In the genomic region with DNA sequence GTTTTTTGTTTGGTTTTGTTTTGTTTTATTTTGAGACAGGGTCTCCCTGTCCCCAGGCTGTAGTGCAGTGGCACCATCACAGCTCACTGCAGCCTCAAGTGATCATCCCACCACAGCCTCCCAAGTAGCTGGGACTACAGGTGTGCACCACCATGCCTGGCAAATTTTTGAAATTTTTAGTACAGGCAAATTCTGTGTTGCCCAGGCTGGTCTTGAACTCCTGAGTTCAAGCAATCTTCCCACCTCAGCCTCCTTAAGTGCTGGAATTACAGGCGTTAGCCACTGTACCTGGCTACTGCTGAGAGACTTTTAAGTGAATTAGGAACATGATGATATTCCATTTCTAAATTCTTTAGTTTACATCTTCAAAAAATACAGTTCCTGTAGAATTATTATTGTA, we compare ENCODE assay signal across 32 cellular contexts.
"Had no signal": no experiment of that assay in that cellular context is flagged by ENCODE, and none has a peak within 500 bp of the region (broad histone marks: within the 10 kb centered on the region; RNA-seq: fewer than 3 reads in every experiment).

No MANE protein-coding gene starts in this region.

- ATAC-seq: activated CD4-positive, alpha-beta T cell treated with anti-CD3 and anti-CD28 coated beads for 36 hours; activated CD8-positive, alpha-beta T cell treated with anti-CD3 and anti-CD28 coated beads, Interleukin-2, amount 10 ng/mL, durations not matched to agents 7 days and 5 days; activated naive CD4-positive, alpha-beta T cell treated with anti-CD3 and anti-CD28 coated beads, Interleukin-2, amount 50 U/mL, for 72 hours; activated T-cell treated with anti-CD3 and anti-CD28 coated beads, Interleukin-2, amount 50 U/mL, for 72 hours; esophagus mucosa; T-helper 17 cell had no signal

- H3K4me3 ChIP-seq: ascending aorta, breast epithelium, cardiac muscle cell, colonic mucosa, dorsolateral prefrontal cortex had no signal

- H3K27me3 ChIP-seq: ascending aorta, breast epithelium, cardiac muscle cell, colonic mucosa, dorsolateral prefrontal cortex had no signal

- H3K36me3 Mint-ChIP-seq: activated CD4-positive, alpha-beta memory T cell treated with anti-CD3 and anti-CD28 coated beads for 36 hours; activated naive CD4-positive, alpha-beta T cell treated with anti-CD3 and anti-CD28 coated beads, Interleukin-2, amount 10 ng/mL, durations not matched to agents 7 days and 5 days; activated naive CD4-positive, alpha-beta T cell treated with anti-CD3 and anti-CD28 coated beads, Interleukin-2, amount 50 U/mL, for 72 hours; activated naive CD8-positive, alpha-beta T cell treated with anti-CD3 and anti-CD28 coated beads, Interleukin-2, amount 10 ng/mL, durations not matched to agents 7 days and 5 days; brain had no signal

- H3K9me3 ChIP-seq: ascending aorta, breast epithelium, colonic mucosa had no signal

- H3K27me3 Mint-ChIP-seq: activated CD4-positive, alpha-beta memory T cell treated with anti-CD3 and anti-CD28 coated beads for 36 hours; activated T-cell treated with anti-CD3 and anti-CD28 coated beads, Interleukin-2, amount 50 U/mL, for 24 hours; brain had no signal

- H3K36me3 ChIP-seq: ascending aorta, breast epithelium, cardiac muscle cell, colonic mucosa had no signal

- H3K27ac Mint-ChIP-seq: activated CD4-positive, alpha-beta memory T cell treated with anti-CD3 and anti-CD28 coated beads for 36 hours; activated CD4-positive, alpha-beta T cell treated with anti-CD3 and anti-CD28 coated beads for 36 hours; activated CD4-positive, alpha-beta T cell treated with anti-CD3 and anti-CD28 coated beads, Interleukin-2, amount 10 ng/mL, durations not matched to agents 24 days and 14 days; activated CD8-positive, alpha-beta T cell treated with anti-CD3 and anti-CD28 coated beads, Interleukin-2, amount 10 ng/mL, durations not matched to agents 7 days and 5 days; activated naive CD4-positive, alpha-beta T cell treated with anti-CD3 and anti-CD28 coated beads, Interleukin-2, amount 10 ng/mL, durations not matched to agents 7 days and 5 days; activated naive CD4-positive, alpha-beta T cell treated with anti-CD3 and anti-CD28 coated beads, Interleukin-2, amount 50 U/mL, for 72 hours; activated naive CD8-positive, alpha-beta T cell treated with anti-CD3 and anti-CD28 coated beads, Interleukin-2, amount 10 ng/mL, durations not matched to agents 7 days and 5 days; activated T-cell treated with anti-CD3 and anti-CD28 coated beads, Interleukin-2, amount 50 U/mL, for 24 hours; activated T-cell treated with anti-CD3 and anti-CD28 coated beads, Interleukin-2, amount 50 U/mL, for 72 hours; brain; endodermal cell; T-helper 17 cell; T-helper 2 cell treated with Interferon-gamma antibody and Interleukin-4, amounts not matched to agents 5 μg/mL and 100 μg/mL, for 36 hours had no signal

- H3K4me3 Mint-ChIP-seq: activated CD4-positive, alpha-beta memory T cell treated with anti-CD3 and anti-CD28 coated beads for 36 hours; activated CD4-positive, alpha-beta T cell treated with anti-CD3 and anti-CD28 coated beads for 36 hours; activated CD4-positive, alpha-beta T cell treated with anti-CD3 and anti-CD28 coated beads, Interleukin-2, amount 10 ng/mL, durations not matched to agents 24 days and 14 days; activated CD8-positive, alpha-beta T cell treated with anti-CD3 and anti-CD28 coated beads, Interleukin-2, amount 10 ng/mL, durations not matched to agents 7 days and 5 days; activated naive CD4-positive, alpha-beta T cell treated with anti-CD3 and anti-CD28 coated beads, Interleukin-2, amount 10 ng/mL, durations not matched to agents 7 days and 5 days; activated naive CD8-positive, alpha-beta T cell treated with anti-CD3 and anti-CD28 coated beads, Interleukin-2, amount 10 ng/mL, durations not matched to agents 7 days and 5 days; activated T-cell treated with anti-CD3 and anti-CD28 coated beads, Interleukin-2, amount 50 U/mL, for 24 hours; activated T-cell treated with anti-CD3 and anti-CD28 coated beads, Interleukin-2, amount 50 U/mL, for 72 hours; brain; endodermal cell; T-helper 17 cell; T-helper 2 cell treated with Interferon-gamma antibody and Interleukin-4, amounts not matched to agents 5 μg/mL and 100 μg/mL, for 36 hours had no signal

- H3K9me3 Mint-ChIP-seq: activated CD4-positive, alpha-beta memory T cell treated with anti-CD3 and anti-CD28 coated beads for 36 hours; activated CD4-positive, alpha-beta T cell treated with anti-CD3 and anti-CD28 coated beads, Interleukin-2, amount 10 ng/mL, durations not matched to agents 24 days and 14 days; activated naive CD4-positive, alpha-beta T cell treated with anti-CD3 and anti-CD28 coated beads, Interleukin-2, amount 10 ng/mL, durations not matched to agents 7 days and 5 days; activated naive CD4-positive, alpha-beta T cell treated with anti-CD3 and anti-CD28 coated beads, Interleukin-2, amount 50 U/mL, for 72 hours; activated naive CD8-positive, alpha-beta T cell treated with anti-CD3 and anti-CD28 coated beads, Interleukin-2, amount 10 ng/mL, durations not matched to agents 7 days and 5 days; activated T-cell treated with anti-CD3 and anti-CD28 coated beads, Interleukin-2, amount 50 U/mL, for 24 hours; activated T-cell treated with anti-CD3 and anti-CD28 coated beads, Interleukin-2, amount 50 U/mL, for 72 hours; brain; endodermal cell; T-helper 2 cell treated with Interferon-gamma antibody and Interleukin-4, amounts not matched to agents 5 μg/mL and 100 μg/mL, for 36 hours had no signal

- H3K4me1 Mint-ChIP-seq: activated CD4-positive, alpha-beta T cell treated with anti-CD3 and anti-CD28 coated beads for 36 hours; activated CD4-positive, alpha-beta T cell treated with anti-CD3 and anti-CD28 coated beads, Interleukin-2, amount 10 ng/mL, durations not matched to agents 24 days and 14 days had no signal

- DNase-seq: activated CD4-positive, alpha-beta memory T cell treated with anti-CD3 and anti-CD28 coated beads for 36 hours; activated CD4-positive, alpha-beta T cell treated with anti-CD3 and anti-CD28 coated beads for 36 hours; activated CD4-positive, alpha-beta T cell treated with anti-CD3 and anti-CD28 coated beads, Interleukin-2, amount 10 ng/mL, durations not matched to agents 24 days and 14 days; activated CD4-positive, CD25-positive, alpha-beta regulatory T cell; activated CD4-positive, CD25-positive, alpha-beta regulatory T cell treated with anti-CD3 and anti-CD28 coated beads, Interleukin-2, amount 50 U/mL, for 72 hours; activated CD8-positive, alpha-beta memory T cell treated with anti-CD3 and anti-CD28 coated beads, Interleukin-2, amount 50 U/mL, for 48 hours; activated CD8-positive, alpha-beta T cell treated with anti-CD3 and anti-CD28 coated beads, Interleukin-2, amount 10 ng/mL, durations not matched to agents 7 days and 5 days; activated gamma-delta T cell; activated naive CD4-positive, alpha-beta T cell; activated naive CD4-positive, alpha-beta T cell treated with anti-CD3 and anti-CD28 coated beads, Interleukin-2, amount 10 ng/mL, durations not matched to agents 7 days and 5 days; activated naive CD8-positive, alpha-beta T cell treated with anti-CD3 and anti-CD28 coated beads, Interleukin-2, amount 10 ng/mL, durations not matched to agents 7 days and 5 days; activated T-cell treated with anti-CD3 and anti-CD28 coated beads for 4 hours; activated T-cell treated with anti-CD3 and anti-CD28 coated beads, Interleukin-2, amount 50 U/mL, for 24 hours; activated T-cell treated with anti-CD3 and anti-CD28 coated beads, Interleukin-2, amount 50 U/mL, for 72 hours; central memory CD4-positive, alpha-beta T cell; cerebellar nuclear complex; colonic mucosa; dorsolateral prefrontal cortex; effector memory CD4-positive, alpha-beta T cell; endodermal cell; foreskin fibroblast; head of caudate nucleus; T-helper 1 cell; T-helper 17 cell; T1000 had no signal

- H3K4me1 ChIP-seq: ascending aorta, breast epithelium had no signal
